Comparison of ENCODE assay signal across 23 cellular contexts in the genomic region with DNA sequence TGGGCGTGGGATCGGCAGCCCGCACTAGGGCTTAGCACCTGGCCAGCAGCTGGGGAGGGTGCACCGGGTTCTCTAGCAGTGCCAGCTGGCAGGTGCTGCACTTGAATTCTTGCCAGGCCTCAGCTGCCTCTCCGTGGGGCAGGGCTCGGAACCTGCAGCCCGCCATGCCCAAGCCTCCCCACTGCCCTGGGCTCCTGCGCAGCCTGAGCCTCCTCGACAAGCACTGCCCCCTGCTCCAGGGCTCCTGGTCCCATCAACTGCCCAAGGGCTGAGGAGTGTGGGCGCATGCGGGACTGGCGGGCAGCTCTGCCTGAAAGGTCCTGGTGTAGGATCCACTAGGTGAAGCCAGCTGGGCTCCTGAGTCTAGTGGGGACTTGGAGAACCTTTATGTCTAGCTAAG. TPM values are rescaled to one million over a fixed set of nuclear protein-coding genes. Genes with fewer than 3 reads are reported as not detected.
DNase-seq lines count a peak whose midpoint lies in the region; ATAC-seq lines count a peak whose summit lies in the region.
"Had no signal": no experiment of that assay in that cellular context is flagged by ENCODE, and none has a peak within 500 bp of the region (broad histone marks: within the 10 kb centered on the region; RNA-seq: fewer than 3 reads in every experiment).

No MANE protein-coding gene starts in this region.

- DNase-seq in NCI-H2029 (lab: John Stamatoyannopoulos, UW) (peak; percentile 26), NCI-H2029 treated with DMSO at 0.1 percent for 48 hours (lab: John Stamatoyannopoulos, UW) (no peak), left ventricle myocardium superior (peak; percentile 25), Right ventricle myocardium superior (no peak), RPMI8226 (peak; percentile 12), COLO829 (ENCODE audit: low spot score) (no peak)
- DNase-seq: AML-193; CD4-positive, alpha-beta T cell; CD8-positive, alpha-beta T cell; COR-L47; DMS 273 treated with DMSO at 0.1 percent for 48 hours; DMS153; DMS53; DMS79; DND-41; EL; GDM1 had no signal

- intact Hi-C loops in left ventricle myocardium superior (cut with micrococcal nuclease) = no loop called here
- intact Hi-C loops in Right ventricle myocardium superior (cut with DNase I) = no loop called here

- ATAC-seq in left ventricle myocardium superior (no peak), Right ventricle myocardium superior (ENCODE audit: poor library complexity) (no peak)
- ATAC-seq: A549; CD8-positive, alpha-beta T cell; GM12878 had no signal

RNA-seq across cellular contexts. Expression of a gene that starts 30.6 kb away (rescaled TPM):
- total RNA-seq in left ventricle myocardium superior = 86.8 TPM
- 84.7 TPM for total RNA-seq in Right ventricle myocardium superior

RNA-seq across cellular contexts. Expression of a gene that starts 34.9 kb away (rescaled TPM):
- total RNA-seq in left ventricle myocardium superior (0.47 TPM), Right ventricle myocardium superior (1.9 TPM)
- total RNA-seq: A172; B cell; CD4-positive, alpha-beta T cell; CD8-positive, alpha-beta T cell; Daoy; G401; GM12878 had no signal

RNA-seq across cellular contexts. Expression of a gene that starts 43.5 kb away (rescaled TPM):
- total RNA-seq in left ventricle myocardium superior (25.1 TPM), Right ventricle myocardium superior (22.5 TPM)

RNA-seq across cellular contexts. Expression of a gene that starts 43.7 kb away (rescaled TPM):
- total RNA-seq in left ventricle myocardium superior (2.3 TPM), Right ventricle myocardium superior (0.65 TPM)
- total RNA-seq: A172, Daoy had no signal

Comparison
In these comparisons a context has a peak if more than half of its experiments do, and no peak if none do; other contexts are left out.
1. DNase-seq: peak in NCI-H2029 (single experiment), left ventricle myocardium superior (single experiment) and RPMI8226 (single experiment); none in NCI-H2029 treated with DMSO at 0.1 percent for 48 hours (single experiment), Right ventricle myocardium superior (single experiment) and COLO829 (single experiment).